Comparison of ENCODE assay signal across 16 cellular contexts in the genomic region with DNA sequence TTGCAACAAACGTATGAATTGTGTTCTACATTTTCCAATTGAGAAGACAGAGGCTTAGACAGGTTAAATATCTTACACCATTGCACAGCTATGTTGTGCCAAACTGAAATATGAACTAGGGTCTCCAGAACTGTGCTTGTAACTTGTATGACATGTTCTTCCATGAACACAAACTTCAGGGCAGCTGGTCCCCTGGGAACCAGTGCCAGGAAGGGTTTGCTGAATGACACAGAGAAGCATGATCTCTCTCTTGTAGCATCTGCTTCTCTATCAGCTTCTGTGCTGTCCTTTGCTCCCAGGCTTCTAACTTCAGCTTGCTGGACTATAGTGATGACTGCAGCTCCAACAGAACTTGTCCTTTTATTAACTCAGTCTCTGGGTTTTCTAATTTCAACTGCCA.
"Had no signal": no experiment of that assay in that cellular context is flagged by ENCODE, and none has a peak within 500 bp of the region (broad histone marks: within the 10 kb centered on the region; RNA-seq: fewer than 3 reads in every experiment).

No MANE protein-coding gene starts in this region.

- H3K4me3 ChIP-seq: heart right ventricle, mucosa of descending colon, right atrium auricular region, sigmoid colon, stomach, thoracic aorta, transverse colon had no signal

- H3K4me1 ChIP-seq: right atrium auricular region, stomach had no signal

- DNase-seq: effector memory CD4-positive, alpha-beta T cell; heart right ventricle; hypothalamus; kidney glomerular epithelial cell; mucosa of descending colon; natural killer cell; sigmoid colon; small intestine; stimulated activated CD4-positive, alpha-beta T cell treated with anti-CD3 and anti-CD28 coated beads, Interleukin-12 subunit alpha, Interleukin-12 subunit beta, amount 100 ng/mL, for 4 hours; stimulated activated naive CD4-positive, alpha-beta T cell; stomach; substantia nigra; transverse colon had no signal

- ATAC-seq: esophagus mucosa, heart right ventricle, mucosa of descending colon, natural killer cell had no signal

- H3K36me3 ChIP-seq: heart right ventricle, right atrium auricular region, sigmoid colon, stomach, thoracic aorta, transverse colon had no signal

- H3K27ac ChIP-seq: heart right ventricle, right atrium auricular region, sigmoid colon, stomach, thoracic aorta, transverse colon had no signal

- H3K27me3 ChIP-seq: right atrium auricular region, sigmoid colon, stomach, transverse colon had no signal
